In genomic region chr12:42804928-42805327, GRCh38 we compare ENCODE assay signal across 14 cellular contexts.
"Had no signal": no experiment of that assay in that cellular context is flagged by ENCODE, and none has a peak within 500 bp of the region (broad histone marks: within the 10 kb centered on the region; RNA-seq: fewer than 3 reads in every experiment).

No MANE protein-coding gene starts in this region.

- H3K27ac ChIP-seq: colonic mucosa, epithelial cell of prostate, gastroesophageal sphincter, neutrophil, skin epidermis, stomach, uterus had no signal

- H3K9me3 ChIP-seq: colonic mucosa, gastroesophageal sphincter, neutrophil, stomach, uterus had no signal

- H3K36me3 ChIP-seq: colonic mucosa, gastroesophageal sphincter, neutrophil, stomach, uterus had no signal

- H3K9me3 Mint-ChIP-seq: activated B cell treated with CpG ODN at 0.5 μM for 24 hours; activated CD4-positive, alpha-beta T cell treated with anti-CD3 and anti-CD28 coated beads, Interleukin-2, amount 10 ng/mL, durations not matched to agents 7 days and 5 days; activated naive CD4-positive, alpha-beta T cell treated with anti-CD3 and anti-CD28 coated beads for 36 hours had no signal

- H3K27me3 Mint-ChIP-seq: activated B cell treated with CpG ODN at 0.5 μM for 24 hours; activated CD4-positive, alpha-beta T cell treated with anti-CD3 and anti-CD28 coated beads, Interleukin-2, amount 10 ng/mL, durations not matched to agents 7 days and 5 days had no signal

- H3K27ac Mint-ChIP-seq: activated B cell treated with CpG ODN at 0.5 μM for 24 hours; activated CD4-positive, alpha-beta T cell treated with anti-CD3 and anti-CD28 coated beads, Interleukin-2, amount 10 ng/mL, durations not matched to agents 7 days and 5 days; activated naive CD4-positive, alpha-beta T cell treated with anti-CD3 and anti-CD28 coated beads for 36 hours; mesothelial cell of epicardium had no signal

- H3K4me1 ChIP-seq: colonic mucosa, stomach, uterus had no signal

- H3K4me3 ChIP-seq: colonic mucosa, gastroesophageal sphincter, skin epidermis, stomach, uterus had no signal

- H3K36me3 Mint-ChIP-seq: mesothelial cell of epicardium had no signal

- ATAC-seq: gastroesophageal sphincter, left ventricle myocardium superior had no signal

- DNase-seq: activated B cell treated with CpG ODN at 0.5 μM for 24 hours; activated CD4-positive, alpha-beta T cell treated with anti-CD3 and anti-CD28 coated beads, Interleukin-2, amount 10 ng/mL, durations not matched to agents 7 days and 5 days; activated CD8-positive, alpha-beta memory T cell treated with anti-CD3 and anti-CD28 coated beads for 24 hours; activated naive CD4-positive, alpha-beta T cell treated with anti-CD3 and anti-CD28 coated beads for 36 hours; colonic mucosa; left ventricle myocardium superior; stimulated activated CD4-positive, alpha-beta T cell treated with anti-CD3 and anti-CD28 coated beads, Interleukin-4, amount 100 ng/mL, for 4 hours; stomach; uterus had no signal

- H3K4me3 Mint-ChIP-seq: activated B cell treated with CpG ODN at 0.5 μM for 24 hours; activated CD4-positive, alpha-beta T cell treated with anti-CD3 and anti-CD28 coated beads, Interleukin-2, amount 10 ng/mL, durations not matched to agents 7 days and 5 days; activated naive CD4-positive, alpha-beta T cell treated with anti-CD3 and anti-CD28 coated beads for 36 hours; mesothelial cell of epicardium had no signal

- H3K4me1 Mint-ChIP-seq: activated B cell treated with CpG ODN at 0.5 μM for 24 hours; activated CD4-positive, alpha-beta T cell treated with anti-CD3 and anti-CD28 coated beads, Interleukin-2, amount 10 ng/mL, durations not matched to agents 7 days and 5 days had no signal

- H3K27me3 ChIP-seq: colonic mucosa, gastroesophageal sphincter, neutrophil, stomach, uterus had no signal
